ENCODE assay signal across 11 cellular contexts in the genomic region with DNA sequence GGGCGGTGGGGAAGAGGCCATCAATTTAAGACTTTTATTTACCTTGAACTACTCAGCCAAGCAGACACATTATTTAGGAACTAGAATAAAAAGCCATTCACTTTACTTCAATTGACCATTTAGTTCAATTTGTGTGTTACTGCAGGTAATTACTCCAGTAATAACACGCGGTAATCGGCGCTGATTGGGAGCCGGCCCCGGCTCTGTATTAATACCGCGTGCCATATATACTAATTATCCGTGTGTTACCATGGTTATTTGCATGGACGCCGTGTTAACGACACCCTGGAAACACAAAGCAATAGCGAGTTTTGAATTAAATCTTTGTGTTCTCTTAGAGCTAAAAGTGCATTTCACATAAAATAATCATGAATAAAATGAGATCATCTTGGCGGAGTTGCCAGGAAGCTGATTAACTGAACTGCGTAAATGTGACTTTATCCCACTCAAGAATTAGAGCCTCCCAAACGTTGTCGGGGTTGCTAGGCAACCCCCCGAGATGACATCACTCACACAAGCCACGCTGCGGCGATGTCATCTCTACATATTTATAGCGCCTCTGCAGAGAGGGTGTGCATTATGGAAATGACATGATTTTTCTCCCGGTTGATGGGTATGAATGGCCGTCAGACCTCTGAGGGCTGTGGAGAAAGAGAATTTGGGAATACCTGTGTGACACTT. TPM values are rescaled to one million over a fixed set of nuclear protein-coding genes. Genes with fewer than 3 reads are reported as not detected.
A peak's percentile ranks its signal among the peaks of the same experiment; 100 is the strongest.
DNase-seq lines count a peak whose midpoint lies in the region; ATAC-seq and TF ChIP-seq lines count a peak whose summit lies in the region.
"Had no signal": no experiment of that assay in that cellular context is flagged by ENCODE, and none has a peak within 500 bp of the region (broad histone marks: within the 10 kb centered on the region; RNA-seq: fewer than 3 reads in every experiment).

No MANE protein-coding gene starts in this region.

- POLR2A ChIA-PET in WTC11 (lab: Charles Lee): no interaction called here

- no peaks in the 10 kb centered on the region for H3K9me3 ChIP-seq in MG63

- no peaks in the 10 kb centered on the region; the same call in 1 of the 2 replicates for H3K27me3 Mint-ChIP-seq in WTC11 (ENCODE audit: low read depth)
- H3K27me3 Mint-ChIP-seq in activated T-helper 17 cell treated with anti-CD3 and anti-CD28 coated beads, Interleukin-2, amount 50 U/mL, for 72 hours: no peaks in the 10 kb centered on the region

- CTCF ChIA-PET in WTC11 (lab: Charles Lee): no interaction called here

- no peak for ATAC-seq in WTC11
- ATAC-seq in HG02759 (IDR thresholded peaks at IDR 0.05; ENCODE audit: unreplicated experiment): no peak
- ATAC-seq in activated T-helper 17 cell treated with anti-CD3 and anti-CD28 coated beads, Interleukin-2, amount 50 U/mL, for 72 hours (replicated peaks): no peak
- ATAC-seq in GM19328 (IDR thresholded peaks at IDR 0.05; ENCODE audit: unreplicated experiment): no peak

- H3K36me3 Mint-ChIP-seq in WTC11: no peaks in the 10 kb centered on the region
- no peaks in the 10 kb centered on the region for H3K36me3 Mint-ChIP-seq in activated T-helper 17 cell treated with anti-CD3 and anti-CD28 coated beads, Interleukin-2, amount 50 U/mL, for 72 hours (ENCODE audit: low read depth)

- peak; percentile 50 for DNase-seq in MG63
- DNase-seq in WTC11 (ENCODE audit: low spot score): no peak
- DNase-seq in hippocampal formation (lab: John Stamatoyannopoulos, UW): peak; percentile 35 to 46
- peak; percentile 44 for DNase-seq in stromal cell of bone marrow (ENCODE audit: low read depth)
- no peak for DNase-seq in ureter (ENCODE audit: low spot score)
- DNase-seq: activated CD8-positive, alpha-beta memory T cell treated with anti-CD3 and anti-CD28 coated beads, Interleukin-2, amount 50 U/mL, for 48 hours; kidney glomerular epithelial cell had no signal

- no peaks in the 10 kb centered on the region for H3K36me3 ChIP-seq in MG63

- H3K27me3 ChIP-seq in MG63: no peaks in the 10 kb centered on the region

- H3K4me1 Mint-ChIP-seq in WTC11: peaks cover 19% of the 10 kb centered on the region
- no peaks in the 10 kb centered on the region for H3K4me1 Mint-ChIP-seq in activated T-helper 17 cell treated with anti-CD3 and anti-CD28 coated beads, Interleukin-2, amount 50 U/mL, for 72 hours

- H3K9me3 Mint-ChIP-seq in WTC11: no peaks in the 10 kb centered on the region
- peaks cover 4% of the 10 kb centered on the region for H3K9me3 Mint-ChIP-seq in activated T-helper 17 cell treated with anti-CD3 and anti-CD28 coated beads, Interleukin-2, amount 50 U/mL, for 72 hours

- 0 out of 2 replicates have a peak overlapping the region, but pooled peaks have one; percentile 64 for H3K27ac Mint-ChIP-seq in WTC11
- H3K27ac Mint-ChIP-seq in activated T-helper 17 cell treated with anti-CD3 and anti-CD28 coated beads, Interleukin-2, amount 50 U/mL, for 72 hours: no peak overlapping the region

- no peak overlapping the region for H3K4me3 ChIP-seq in MG63

- no peak overlapping the region for H3K4me3 Mint-ChIP-seq in WTC11
- H3K4me3 Mint-ChIP-seq in activated T-helper 17 cell treated with anti-CD3 and anti-CD28 coated beads, Interleukin-2, amount 50 U/mL, for 72 hours: no peak overlapping the region
- H3K4me3 Mint-ChIP-seq: stimulated activated naive B cell treated with anti-CD40 and anti-IgM and Interleukin-4, amounts not matched to agents 10 μg/mL and 1 μg/mL and 100 μg/mL, for 72 hours had no signal

- no peak for TF ChIP-seq CTCF in WTC11 (IDR thresholded peaks at IDR 0.05)

TF ChIP-seq in WTC11, 78 proteins besides CTCF, POLR2A, EP300 and RAD21 (continues in another document):
- TF ChIP-seq KAT7 (CRISPR knock-in tag; IDR thresholded peaks at IDR 0.05; ENCODE audit: borderline replicate concordance) (no peak), ELF4 (CRISPR knock-in tag; IDR thresholded peaks at IDR 0.05; ENCODE audit: low read depth) (no peak), GRHL2 (CRISPR knock-in tag; IDR thresholded peaks at IDR 0.05; ENCODE audit: insufficient replicate concordance, severe bottlenecking) (no peak), IRF2 (CRISPR knock-in tag; IDR thresholded peaks at IDR 0.05; ENCODE audit: borderline replicate concordance, low read depth) (no peak)
- TF ChIP-seq, protein P1, sequence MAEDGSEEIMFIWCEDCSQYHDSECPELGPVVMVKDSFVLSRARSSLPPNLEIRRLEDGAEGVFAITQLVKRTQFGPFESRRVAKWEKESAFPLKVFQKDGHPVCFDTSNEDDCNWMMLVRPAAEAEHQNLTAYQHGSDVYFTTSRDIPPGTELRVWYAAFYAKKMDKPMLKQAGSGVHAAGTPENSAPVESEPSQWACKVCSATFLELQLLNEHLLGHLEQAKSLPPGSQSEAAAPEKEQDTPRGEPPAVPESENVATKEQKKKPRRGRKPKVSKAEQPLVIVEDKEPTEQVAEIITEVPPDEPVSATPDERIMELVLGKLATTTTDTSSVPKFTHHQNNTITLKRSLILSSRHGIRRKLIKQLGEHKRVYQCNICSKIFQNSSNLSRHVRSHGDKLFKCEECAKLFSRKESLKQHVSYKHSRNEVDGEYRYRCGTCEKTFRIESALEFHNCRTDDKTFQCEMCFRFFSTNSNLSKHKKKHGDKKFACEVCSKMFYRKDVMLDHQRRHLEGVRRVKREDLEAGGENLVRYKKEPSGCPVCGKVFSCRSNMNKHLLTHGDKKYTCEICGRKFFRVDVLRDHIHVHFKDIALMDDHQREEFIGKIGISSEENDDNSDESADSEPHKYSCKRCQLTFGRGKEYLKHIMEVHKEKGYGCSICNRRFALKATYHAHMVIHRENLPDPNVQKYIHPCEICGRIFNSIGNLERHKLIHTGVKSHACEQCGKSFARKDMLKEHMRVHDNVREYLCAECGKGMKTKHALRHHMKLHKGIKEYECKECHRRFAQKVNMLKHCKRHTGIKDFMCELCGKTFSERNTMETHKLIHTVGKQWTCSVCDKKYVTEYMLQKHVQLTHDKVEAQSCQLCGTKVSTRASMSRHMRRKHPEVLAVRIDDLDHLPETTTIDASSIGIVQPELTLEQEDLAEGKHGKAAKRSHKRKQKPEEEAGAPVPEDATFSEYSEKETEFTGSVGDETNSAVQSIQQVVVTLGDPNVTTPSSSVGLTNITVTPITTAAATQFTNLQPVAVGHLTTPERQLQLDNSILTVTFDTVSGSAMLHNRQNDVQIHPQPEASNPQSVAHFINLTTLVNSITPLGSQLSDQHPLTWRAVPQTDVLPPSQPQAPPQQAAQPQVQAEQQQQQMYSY (CRISPR knock-in tag; IDR thresholded peaks at IDR 0.05): no peak
- TF ChIP-seq, protein P2, sequence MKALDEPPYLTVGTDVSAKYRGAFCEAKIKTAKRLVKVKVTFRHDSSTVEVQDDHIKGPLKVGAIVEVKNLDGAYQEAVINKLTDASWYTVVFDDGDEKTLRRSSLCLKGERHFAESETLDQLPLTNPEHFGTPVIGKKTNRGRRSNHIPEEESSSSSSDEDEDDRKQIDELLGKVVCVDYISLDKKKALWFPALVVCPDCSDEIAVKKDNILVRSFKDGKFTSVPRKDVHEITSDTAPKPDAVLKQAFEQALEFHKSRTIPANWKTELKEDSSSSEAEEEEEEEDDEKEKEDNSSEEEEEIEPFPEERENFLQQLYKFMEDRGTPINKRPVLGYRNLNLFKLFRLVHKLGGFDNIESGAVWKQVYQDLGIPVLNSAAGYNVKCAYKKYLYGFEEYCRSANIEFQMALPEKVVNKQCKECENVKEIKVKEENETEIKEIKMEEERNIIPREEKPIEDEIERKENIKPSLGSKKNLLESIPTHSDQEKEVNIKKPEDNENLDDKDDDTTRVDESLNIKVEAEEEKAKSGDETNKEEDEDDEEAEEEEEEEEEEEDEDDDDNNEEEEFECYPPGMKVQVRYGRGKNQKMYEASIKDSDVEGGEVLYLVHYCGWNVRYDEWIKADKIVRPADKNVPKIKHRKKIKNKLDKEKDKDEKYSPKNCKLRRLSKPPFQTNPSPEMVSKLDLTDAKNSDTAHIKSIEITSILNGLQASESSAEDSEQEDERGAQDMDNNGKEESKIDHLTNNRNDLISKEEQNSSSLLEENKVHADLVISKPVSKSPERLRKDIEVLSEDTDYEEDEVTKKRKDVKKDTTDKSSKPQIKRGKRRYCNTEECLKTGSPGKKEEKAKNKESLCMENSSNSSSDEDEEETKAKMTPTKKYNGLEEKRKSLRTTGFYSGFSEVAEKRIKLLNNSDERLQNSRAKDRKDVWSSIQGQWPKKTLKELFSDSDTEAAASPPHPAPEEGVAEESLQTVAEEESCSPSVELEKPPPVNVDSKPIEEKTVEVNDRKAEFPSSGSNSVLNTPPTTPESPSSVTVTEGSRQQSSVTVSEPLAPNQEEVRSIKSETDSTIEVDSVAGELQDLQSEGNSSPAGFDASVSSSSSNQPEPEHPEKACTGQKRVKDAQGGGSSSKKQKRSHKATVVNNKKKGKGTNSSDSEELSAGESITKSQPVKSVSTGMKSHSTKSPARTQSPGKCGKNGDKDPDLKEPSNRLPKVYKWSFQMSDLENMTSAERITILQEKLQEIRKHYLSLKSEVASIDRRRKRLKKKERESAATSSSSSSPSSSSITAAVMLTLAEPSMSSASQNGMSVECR (CRISPR knock-in tag; IDR thresholded peaks at IDR 0.05; ENCODE audit: borderline replicate concordance): no peak
- TF ChIP-seq, protein P3, sequence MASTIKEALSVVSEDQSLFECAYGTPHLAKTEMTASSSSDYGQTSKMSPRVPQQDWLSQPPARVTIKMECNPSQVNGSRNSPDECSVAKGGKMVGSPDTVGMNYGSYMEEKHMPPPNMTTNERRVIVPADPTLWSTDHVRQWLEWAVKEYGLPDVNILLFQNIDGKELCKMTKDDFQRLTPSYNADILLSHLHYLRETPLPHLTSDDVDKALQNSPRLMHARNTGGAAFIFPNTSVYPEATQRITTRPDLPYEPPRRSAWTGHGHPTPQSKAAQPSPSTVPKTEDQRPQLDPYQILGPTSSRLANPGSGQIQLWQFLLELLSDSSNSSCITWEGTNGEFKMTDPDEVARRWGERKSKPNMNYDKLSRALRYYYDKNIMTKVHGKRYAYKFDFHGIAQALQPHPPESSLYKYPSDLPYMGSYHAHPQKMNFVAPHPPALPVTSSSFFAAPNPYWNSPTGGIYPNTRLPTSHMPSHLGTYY (CRISPR knock-in tag; IDR thresholded peaks at IDR 0.05): no peak
- TF ChIP-seq, protein P4, sequence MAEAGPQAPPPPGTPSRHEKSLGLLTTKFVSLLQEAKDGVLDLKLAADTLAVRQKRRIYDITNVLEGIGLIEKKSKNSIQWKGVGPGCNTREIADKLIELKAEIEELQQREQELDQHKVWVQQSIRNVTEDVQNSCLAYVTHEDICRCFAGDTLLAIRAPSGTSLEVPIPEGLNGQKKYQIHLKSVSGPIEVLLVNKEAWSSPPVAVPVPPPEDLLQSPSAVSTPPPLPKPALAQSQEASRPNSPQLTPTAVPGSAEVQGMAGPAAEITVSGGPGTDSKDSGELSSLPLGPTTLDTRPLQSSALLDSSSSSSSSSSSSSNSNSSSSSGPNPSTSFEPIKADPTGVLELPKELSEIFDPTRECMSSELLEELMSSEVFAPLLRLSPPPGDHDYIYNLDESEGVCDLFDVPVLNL (CRISPR knock-in tag; IDR thresholded peaks at IDR 0.05; ENCODE audit: borderline replicate concordance, low read depth): no peak

RNA-seq across cellular contexts. Expression of gene RNU6ATAC, which starts 41.4 kb away (rescaled TPM):
- total RNA-seq in MG63 (2014; rRNA removed; shearing (Covaris generic); ENCODE audit: low replicate concordance): not detected in 2 replicates
- total RNA-seq in WTC11 (2021) (87.0 to 124 TPM (median 117 TPM) in 3 replicates), ureter (13.6 TPM)
- 10 to 100 TPM; 58.0 to 86.0 TPM for total RNA-seq in activated T-helper 17 cell treated with anti-CD3 and anti-CD28 coated beads, Interleukin-2, amount 50 U/mL, for 72 hours

Comparison
In these comparisons a context has a peak if more than half of its experiments do, and no peak if none do; other contexts are left out.
1. DNase-seq: peak in MG63 (single experiment), hippocampal formation (2 of 2) and stromal cell of bone marrow (single experiment); none in WTC11 (single experiment) and ureter (single experiment).
2. RNA of gene RNU6ATAC, which starts 41.4 kb away (total RNA-seq): 87.0 to 124 TPM in WTC11, 58.0 to 86.0 TPM in activated T-helper 17 cell treated with anti-CD3 and anti-CD28 coated beads, Interleukin-2, amount 50 U/mL, for 72 hours and 13.6 TPM in ureter (single experiment); not detected in MG63; every median in the first group is over 10 times any median in the second.